ENCODE assay signal across 8 cellular contexts in genomic region chr14:29926228-29926627, GRCh38. TPM values are rescaled to one million over a fixed set of nuclear protein-coding genes. Genes with fewer than 3 reads are reported as not detected.
A peak's percentile ranks its signal among the peaks of the same experiment; 100 is the strongest.
DNase-seq lines count a peak whose midpoint lies in the region; TF ChIP-seq lines count a peak whose summit lies in the region.

No MANE protein-coding gene starts in this region.

- no peaks in the 10 kb centered on the region for H3K27me3 ChIP-seq in Peyer's patch

- TF ChIP-seq CTCF in Peyer's patch (IDR thresholded peaks at IDR 0.05) = no peak
- no peak for TF ChIP-seq CTCF in fibroblast of pulmonary artery (IDR thresholded peaks at IDR 0.05; ENCODE audit: low read length, missing control alignments)
- no peak for TF ChIP-seq CTCF in GM13977 (IDR thresholded peaks at IDR 0.05; ENCODE audit: extremely low read depth, insufficient read depth, missing control alignments)
- no peak for TF ChIP-seq CTCF in RWPE1 (conservative IDR thresholded peaks at IDR 0.05; ENCODE audit: low read depth)

- TF ChIP-seq POLR2A in Peyer's patch (IDR thresholded peaks at IDR 0.05) = no peak

- POLR2A ChIA-PET in RWPE1 (lab: Yijun Ruan, JAX; ENCODE audit: low non-redundant PET) = no interaction called here

- in situ Hi-C loops in GM13977 (cut with MboI; ENCODE audit: low pct_unique_long_range_greater_than_20kb, low sequenced_read_pairs, unreplicated experiment) = no loop called here

- peak overlapping the region in 3 of 4 donors; percentile 43 to 72 (median 64) for H3K4me3 ChIP-seq in Peyer's patch
- peak overlapping the region; percentile 78 for H3K4me3 ChIP-seq in fibroblast of pulmonary artery (replicated peaks; ENCODE audit: low read depth, low read length)

- intact Hi-C loops in posterior vena cava (cut with DNase I) = loop anchor here (5.0 to 10.0 kb wide), 2 partner anchors 251 to 254 kb away; no protein-coding TSS in a partner anchor

- H3K4me1 ChIP-seq in Peyer's patch = peaks cover 0 to 7% (median 0%) of the 10 kb centered on the region in 4 donors

- H3K36me3 ChIP-seq in Peyer's patch = no peaks in the 10 kb centered on the region

- no peaks in the 10 kb centered on the region for H3K9me3 ChIP-seq in Peyer's patch

- CTCF ChIA-PET in RWPE1 (lab: Yijun Ruan, JAX) = interaction anchor here (0.7 kb wide), 1 partner anchor 277 kb away, joined by 5 read pairs; no protein-coding TSS in a partner anchor

- H3K27ac ChIP-seq in Peyer's patch (no peak overlapping the region), RWPE1 (no peak overlapping the region)

- peak; percentile 13 for DNase-seq in ELR (ENCODE audit: low read depth)
- no peak for DNase-seq in Peyer's patch
- no peak for DNase-seq in fibroblast of pulmonary artery (ENCODE audit: low read depth)
- peak; percentile 73 for DNase-seq in posterior vena cava (ENCODE audit: low spot score)
- DNase-seq in GM13977 (ENCODE audit: low spot score) = no peak
- no peak for DNase-seq in RWPE1 (ENCODE audit: low spot score)
- no peak for DNase-seq in glomerular visceral epithelial cell (ENCODE audit: extremely low spot score)
- DNase-seq in AG08396 (ENCODE audit: low spot score) = no peak

RNA-seq across cellular contexts. Expression of gene PRKD1, which starts 1.4 kb away (rescaled TPM):
- total RNA-seq in Peyer's patch = 1 to 10 TPM in 3 of 4 donors, under 1 TPM in 1; 0.88 to 5.0 (median 3.6) TPM
- 10 to 100 TPM; 38.7 to 44.2 TPM for total RNA-seq in posterior vena cava

Comparison
In these comparisons a context has a peak if more than half of its experiments do, and no peak if none do; other contexts are left out.
1. DNase-seq: peak in ELR (single experiment) and posterior vena cava (single experiment); none in Peyer's patch (0 of 3), fibroblast of pulmonary artery (single experiment), GM13977 (single experiment), RWPE1 (single experiment), glomerular visceral epithelial cell (single experiment) and AG08396 (single experiment).
2. RNA of gene PRKD1, which starts 1.4 kb away (total RNA-seq): 38.7 to 44.2 TPM in posterior vena cava; 0.88 to 5.0 TPM in Peyer's patch; every median in the first group is over 4 times any median in the second.